ENCODE assay signal across 8 cellular contexts in the genomic region with DNA sequence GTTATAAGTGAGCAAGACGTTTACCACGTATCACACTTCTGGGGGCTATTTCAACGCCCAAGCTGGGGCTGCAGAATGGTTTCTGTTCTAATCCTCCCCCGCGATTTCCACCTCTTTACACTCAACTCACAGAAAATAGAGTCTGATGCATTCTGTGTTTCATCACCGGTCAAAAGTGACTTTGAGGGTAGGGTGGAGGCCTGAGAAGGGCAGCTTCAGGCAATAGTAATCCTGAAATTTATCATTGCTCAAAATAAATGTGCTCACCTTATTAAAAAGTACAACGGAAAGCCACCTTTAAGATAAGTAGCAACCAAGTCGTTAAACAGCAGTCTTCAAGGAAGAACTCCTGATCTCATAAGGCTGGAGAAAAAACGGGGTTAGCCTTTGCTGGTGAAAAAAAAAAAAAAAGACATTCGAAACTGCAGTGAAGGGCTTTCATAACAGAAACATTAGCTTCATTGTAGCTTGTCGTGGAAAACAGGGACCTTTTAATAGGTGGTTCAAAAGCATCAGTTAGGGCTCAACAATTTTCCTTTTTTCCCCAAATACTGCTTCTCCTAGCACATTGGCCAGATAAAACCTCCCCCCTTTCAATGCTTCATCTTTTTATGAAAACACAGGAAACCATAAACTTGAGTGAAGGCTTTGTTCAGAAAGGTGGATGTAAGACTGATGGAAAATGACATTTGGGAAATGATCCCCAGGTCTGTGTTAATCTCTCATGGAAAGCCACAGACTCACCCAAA.
DNase-seq lines count a peak whose midpoint lies in the region; ATAC-seq, FAIRE-seq and TF ChIP-seq lines count a peak whose summit lies in the region.

No MANE protein-coding gene starts in this region.

- intact Hi-C loops in mucosa of descending colon (cut with DNase I, micrococcal nuclease), result no loop called here

- TF ChIP-seq CTCF in mucosa of descending colon (IDR thresholded peaks at IDR 0.05) (no peak), thoracic aorta (IDR thresholded peaks at IDR 0.05) (no peak)

- ATAC-seq in mucosa of descending colon (no peak), thoracic aorta (ENCODE audit: insufficient number of reproducible peaks, low FRiP score, low read depth) (no peak), GM19455 (IDR thresholded peaks at IDR 0.05; ENCODE audit: unreplicated experiment) (no peak)

- H3K9me3 ChIP-seq in mucosa of descending colon (no peaks in the 10 kb centered on the region), thoracic aorta (no peaks in the 10 kb centered on the region)

- H3K27ac ChIP-seq in caudate nucleus (ENCODE audit: low read depth, low read length) (peak overlapping the region; percentile 95), thoracic aorta (peak overlapping the region; percentile 95 to 98)

- peaks cover 42% of the 10 kb centered on the region for H3K4me1 ChIP-seq in mucosa of descending colon (ENCODE audit: low read depth)
- H3K4me1 ChIP-seq in thoracic aorta (ENCODE audit: control insufficient read depth in 1 of 2, low read depth in 2 of 2), result peaks cover 53 to 63% of the 10 kb centered on the region in 2 donors

- peak; percentile 39 to 49 for DNase-seq in activated CD4-positive, alpha-beta T cell treated with anti-CD3 and anti-CD28 coated beads for 4 hours
- no peak for DNase-seq in activated CD4-positive, alpha-beta T cell treated with anti-CD3 and anti-CD28 coated beads, Interleukin-2, amount 50 U/mL, for 1 hour
- peak; percentile 5 for DNase-seq in RCC 7860 (ENCODE audit: low spot score)
- no peak for DNase-seq in caudate nucleus (lab: John Stamatoyannopoulos, UW)
- DNase-seq in mucosa of descending colon, result peak in 2 of 3 donors; percentile 22 to 42
- DNase-seq in thoracic aorta (ENCODE audit: low spot score), result no peak
- no peak for DNase-seq in urothelium cell line (ENCODE audit: low spot score)

- H3K36me3 ChIP-seq in mucosa of descending colon (ENCODE audit: low read depth) (no peaks in the 10 kb centered on the region), thoracic aorta (no peaks in the 10 kb centered on the region)

- H3K4me3 ChIP-seq in mucosa of descending colon (peak overlapping the region; percentile 70), thoracic aorta (peak overlapping the region; percentile 89)

- no peaks in the 10 kb centered on the region for H3K27me3 ChIP-seq in thoracic aorta (replicated peaks; ENCODE audit: insufficient read depth)

- FAIRE-seq in RCC 7860 (lab: Jason Lieb, UNC), result no peak
- FAIRE-seq in urothelium cell line (lab: Jason Lieb, UNC), result no peak

Comparison
In these comparisons a context has a peak if more than half of its experiments do, and no peak if none do; other contexts are left out.
1. DNase-seq: peak in activated CD4-positive, alpha-beta T cell treated with anti-CD3 and anti-CD28 coated beads for 4 hours (2 of 2), RCC 7860 (single experiment) and mucosa of descending colon (2 of 3); none in activated CD4-positive, alpha-beta T cell treated with anti-CD3 and anti-CD28 coated beads, Interleukin-2, amount 50 U/mL, for 1 hour (single experiment), caudate nucleus (0 of 61), thoracic aorta (single experiment) and urothelium cell line (single experiment).